In the genomic region with DNA sequence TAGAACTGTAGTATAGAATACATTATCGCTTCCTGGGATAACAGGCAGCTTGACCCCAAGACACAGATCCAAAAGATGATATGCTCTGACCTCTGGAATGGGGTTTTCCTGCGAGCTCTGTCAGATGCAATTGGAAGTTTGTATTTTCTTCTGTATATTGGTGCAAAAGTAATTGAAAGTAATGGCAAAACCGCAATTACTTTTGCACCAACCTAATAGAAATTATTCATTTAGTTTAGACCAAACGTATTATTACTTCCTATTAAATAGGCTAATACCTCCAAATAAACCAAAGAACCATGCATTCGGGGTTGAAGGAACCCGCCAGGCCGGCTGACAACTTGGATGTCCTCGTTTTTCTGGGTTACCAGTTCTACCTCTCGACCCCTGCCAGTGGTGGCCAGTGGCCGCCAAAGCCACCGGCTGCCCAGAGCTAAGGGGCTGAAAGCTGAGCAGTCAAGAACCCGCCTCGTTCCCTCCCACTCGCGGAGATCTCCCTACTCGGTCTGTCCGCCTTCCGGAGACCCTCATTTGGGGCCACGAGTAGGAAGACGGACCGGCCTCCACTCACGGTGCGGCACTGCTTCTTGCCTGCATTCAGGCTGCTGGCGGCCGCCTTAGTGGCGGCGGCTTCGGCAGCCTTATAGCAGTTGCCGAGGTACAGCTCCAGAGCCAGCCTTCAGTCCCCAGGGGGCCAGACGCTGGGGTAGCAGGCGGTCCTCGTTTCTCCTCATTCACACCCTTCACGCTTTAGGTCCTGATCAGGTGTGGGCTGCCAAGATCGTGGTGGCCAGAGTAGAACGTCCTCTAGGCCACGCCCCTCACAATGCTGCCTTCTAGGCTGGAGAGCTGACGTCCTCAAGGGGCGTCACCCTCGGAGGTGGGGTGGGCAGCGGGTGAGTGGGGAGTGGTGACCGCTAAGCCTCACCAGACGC, we compare ENCODE assay signal across 8 cellular contexts.
DNase-seq lines count a peak whose midpoint lies in the region; ATAC-seq and TF ChIP-seq lines count a peak whose summit lies in the region.

No MANE protein-coding gene starts in this region.

- no peak for DNase-seq in GM12864 (ENCODE audit: low read depth)
- DNase-seq in NCI-H510A treated with DMSO at 0.1 percent for 48 hours (lab: John Stamatoyannopoulos, UW): peak; percentile 52
- peak; percentile 68 for DNase-seq in medulla oblongata (ENCODE audit: extremely low spot score)
- no peak for DNase-seq in type B pancreatic cell (ENCODE audit: extremely low spot score, unreplicated experiment)
- no peak for DNase-seq in activated gamma-delta T cell treated with Interleukin-2 at 50 U/mL for 16 hours
- no peak for DNase-seq in UCSD-AML1 (lab: John Stamatoyannopoulos, UW; ENCODE audit: unreplicated experiment)

- no peak for ATAC-seq in GM19452 (IDR thresholded peaks at IDR 0.05; ENCODE audit: unreplicated experiment)

- no peaks in the 10 kb centered on the region for H3K4me1 Mint-ChIP-seq in dendritic cell treated with granulocyte-macrophage colony-stimulating factor and Interleukin-4, amounts not matched to agents 40 ng/mL and 50 ng/mL, for 4 days (ENCODE audit: low read depth)
- H3K4me1 Mint-ChIP-seq in type B pancreatic cell (ENCODE audit: unreplicated experiment): no peaks in the 10 kb centered on the region

- TF ChIP-seq CTCF in GM12864 (IDR thresholded peaks at IDR 0.05; ENCODE audit: low read depth, low read length, missing control alignments) (no peak), type B pancreatic cell (conservative IDR thresholded peaks at IDR 0.05) (no peak)

- H3K4me3 ChIP-seq in GM12864 (ENCODE audit: low read depth, low read length): peak overlapping the region; percentile 8; the same call in 1 of the 2 replicates

- H3K27ac Mint-ChIP-seq in dendritic cell treated with granulocyte-macrophage colony-stimulating factor and Interleukin-4, amounts not matched to agents 40 ng/mL and 50 ng/mL, for 4 days: no peak overlapping the region
- H3K27ac Mint-ChIP-seq in type B pancreatic cell: no peak overlapping the region

- peak overlapping the region; percentile 54 for H3K4me3 Mint-ChIP-seq in dendritic cell treated with granulocyte-macrophage colony-stimulating factor and Interleukin-4, amounts not matched to agents 40 ng/mL and 50 ng/mL, for 4 days
- H3K4me3 Mint-ChIP-seq in type B pancreatic cell: peak overlapping the region; percentile 38

- no peaks in the 10 kb centered on the region for H3K36me3 Mint-ChIP-seq in dendritic cell treated with granulocyte-macrophage colony-stimulating factor and Interleukin-4, amounts not matched to agents 40 ng/mL and 50 ng/mL, for 4 days (ENCODE audit: low read depth)
- no peaks in the 10 kb centered on the region for H3K36me3 Mint-ChIP-seq in type B pancreatic cell

- intact Hi-C loops in dendritic cell treated with granulocyte-macrophage colony-stimulating factor and Interleukin-4, amounts not matched to agents 40 ng/mL and 50 ng/mL, for 4 days (cut with micrococcal nuclease): no loop called here

- peaks cover 10% of the 10 kb centered on the region for H3K27me3 Mint-ChIP-seq in dendritic cell treated with granulocyte-macrophage colony-stimulating factor and Interleukin-4, amounts not matched to agents 40 ng/mL and 50 ng/mL, for 4 days
- peaks cover 3% of the 10 kb centered on the region for H3K27me3 Mint-ChIP-seq in type B pancreatic cell

- no peaks in the 10 kb centered on the region for H3K9me3 Mint-ChIP-seq in dendritic cell treated with granulocyte-macrophage colony-stimulating factor and Interleukin-4, amounts not matched to agents 40 ng/mL and 50 ng/mL, for 4 days
- H3K9me3 Mint-ChIP-seq in type B pancreatic cell: no peaks in the 10 kb centered on the region

Comparison
In these comparisons a context has a peak if more than half of its experiments do, and no peak if none do; other contexts are left out.
1. DNase-seq: peak in NCI-H510A treated with DMSO at 0.1 percent for 48 hours (single experiment) and medulla oblongata (single experiment); none in GM12864 (single experiment), type B pancreatic cell (single experiment), activated gamma-delta T cell treated with Interleukin-2 at 50 U/mL for 16 hours (single experiment) and UCSD-AML1 (single experiment).